1 cellular context compared by ENCODE assay signal in genomic region chr7:116698396-116698795, GRCh38.
TF ChIP-seq lines count a peak whose summit lies in the region.

No MANE protein-coding gene starts in this region.

TF ChIP-seq in endothelial cell of umbilical vein, 7 proteins besides CTCF, POLR2A, EP300 and RAD21 (continued from another document):
- no peak for TF ChIP-seq JUN (IDR thresholded peaks at IDR 0.05; ENCODE audit: borderline replicate concordance, insufficient read depth, insufficient read length, low read depth)
- no peak for TF ChIP-seq MAX (IDR thresholded peaks at IDR 0.05; ENCODE audit: insufficient read depth, insufficient read length)
- TF ChIP-seq MYC (IDR thresholded peaks at IDR 0.05; ENCODE audit: low read depth, low read length) = no peak
TF ChIP-seq in endothelial cell of umbilical vein: peak in this region for 0.
